8 cellular contexts compared by ENCODE assay signal in the genomic region with DNA sequence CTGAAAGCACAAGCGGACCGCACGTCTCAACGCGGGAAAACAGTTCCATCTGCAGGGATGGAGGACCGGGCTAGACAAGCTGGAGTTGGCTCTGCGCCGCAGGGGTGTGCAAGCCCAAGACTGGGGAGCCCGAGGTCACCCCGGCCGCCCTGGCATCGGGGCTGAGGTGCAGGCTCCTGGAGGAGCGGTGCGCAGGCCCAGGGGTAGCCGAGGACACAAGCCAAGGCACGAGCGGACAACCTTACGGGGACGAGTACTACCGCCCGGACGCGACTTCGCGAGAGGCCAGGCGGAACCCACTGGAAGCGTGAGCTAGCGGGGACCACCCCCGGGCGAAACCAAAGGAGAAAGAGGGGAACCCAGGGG. TPM values are rescaled to one million over a fixed set of nuclear protein-coding genes. Genes with fewer than 3 reads are reported as not detected.
DNase-seq lines count a peak whose midpoint lies in the region; FAIRE-seq and TF ChIP-seq lines count a peak whose summit lies in the region.
"Not testable (repeated sequence)": the region's sequence is repeated elsewhere in the genome, so short reads cannot be mapped to it uniquely, and the experiment has no call there.

No MANE protein-coding gene starts in this region.

- H3K9ac ChIP-seq in KMS-11 (peak overlapping the region; percentile 63; the same call in 1 of the 2 replicates), iPS-15b (ENCODE audit: low read depth, low read length) (peak overlapping the region; percentile 85), parathyroid adenoma (peak overlapping the region; percentile 56)

- peaks cover 8 to 13% of the 10 kb centered on the region in 2 experiments; a peak in 2 of 3 replicates for H3K36me3 ChIP-seq in HEK293 (ENCODE audit: control insufficient read depth in 2 of 2, insufficient read depth in 1 of 2, low read length in 2 of 2)
- not testable (repeated sequence) for H3K36me3 ChIP-seq in KMS-11 (ENCODE audit: insufficient read depth); iPS-15b (ENCODE audit: control insufficient read depth, insufficient read depth, low read length); parathyroid adenoma (ENCODE audit: control insufficient read depth, insufficient read depth, low read length); urinary bladder (ENCODE audit: insufficient read depth)

- POLR2A ChIA-PET in HEK293 (lab: Yijun Ruan, JAX), result interaction anchor here (0.6 kb wide), 1 partner anchor 618 kb away, joined by 3 read pairs; a partner anchor contains a TSS

- not testable (repeated sequence) for TF ChIP-seq CTCF in HEK293 (tag by site-specific recombination; IDR thresholded peaks at IDR 0.05); KMS-11 (conservative IDR thresholded peaks at IDR 0.05; ENCODE audit: low read depth, low read length); parathyroid adenoma (IDR thresholded peaks at IDR 0.05)

- H4K20me1 ChIP-seq in KMS-11 (ENCODE audit: insufficient read depth), result not testable (repeated sequence)

- H3K79me2 ChIP-seq in KMS-11 (ENCODE audit: insufficient read depth, low read depth), result peaks cover 22% of the 10 kb centered on the region; the same call in 1 of the 2 replicates
- H3K79me2 ChIP-seq in parathyroid adenoma, result not testable (repeated sequence)

- H2AFZ ChIP-seq in KMS-11 (ENCODE audit: low read depth), result peak overlapping the region; percentile 71
- H2AFZ ChIP-seq in parathyroid adenoma, result peak overlapping the region; percentile 88

- H3K4me2 ChIP-seq in KMS-11 (peak overlapping the region; percentile 71), parathyroid adenoma (ENCODE audit: low read length) (peak overlapping the region; percentile 87)

- not testable (repeated sequence) for TF ChIP-seq POLR2A in GM12892 (IDR thresholded peaks at IDR 0.05; ENCODE audit: low read depth, low read length)

- H3K27ac ChIP-seq in HEK293 (ENCODE audit: extremely low read depth, low read depth, low read length), result peak overlapping the region; percentile 69; the same call in 1 of the 2 replicates
- not testable (repeated sequence) for H3K27ac ChIP-seq in KMS-11
- peak overlapping the region; percentile 65 for H3K27ac ChIP-seq in parathyroid adenoma
- H3K27ac ChIP-seq in urinary bladder (ENCODE audit: low read depth), result peak overlapping the region; percentile 35

- not testable (repeated sequence) for DNase-seq in GM12892 (ENCODE audit: insufficient read length)
- DNase-seq in activated CD4-positive, CD25-positive, alpha-beta regulatory T cell treated with anti-CD3 and anti-CD28 coated beads, Interleukin-2, amount 50 U/mL, for 16 hours (ENCODE audit: low read depth, low spot score), result peak; percentile 3
- DNase-seq in cerebellar cortex (ENCODE audit: low spot score), result peak; percentile 25

- CTCF ChIA-PET in HEK293 (lab: Yijun Ruan, JAX), result not testable (repeated sequence)

- H3K27me3 ChIP-seq in KMS-11 (ENCODE audit: insufficient read depth, low read depth); iPS-15b (ENCODE audit: control insufficient read depth, insufficient read depth, low read length); parathyroid adenoma (ENCODE audit: control insufficient read depth, insufficient read depth, low read length): not testable (repeated sequence)

- peak; percentile 21 for FAIRE-seq in GM12892 (lab: Jason Lieb, UNC)

- H3K4me3 ChIP-seq in HEK293 (ENCODE audit: low read depth, low read length), result peak overlapping the region; percentile 73
- H3K4me3 ChIP-seq in KMS-11 (IDR thresholded peaks at IDR 0.05; ENCODE audit: insufficient read depth, low read depth, low read length), result not testable (repeated sequence)
- H3K4me3 ChIP-seq in iPS-15b (ENCODE audit: low read depth, low read length), result peak overlapping the region; percentile 96
- H3K4me3 ChIP-seq in parathyroid adenoma (ENCODE audit: low read depth, low read length), result peak overlapping the region; percentile 83
- H3K4me3 ChIP-seq in urinary bladder (ENCODE audit: low read depth, low read length), result peak overlapping the region; percentile 85

- under 1% methylated on average over 26 of the region's 30 CpGs for WGBS in urinary bladder

- H3K4me1 ChIP-seq in HEK293 (ENCODE audit: control insufficient read depth, insufficient read depth, low read length); KMS-11 (ENCODE audit: low read depth, poor library complexity, severe bottlenecking); iPS-15b (ENCODE audit: control insufficient read depth, insufficient read depth, low read length); parathyroid adenoma; urinary bladder (ENCODE audit: insufficient read depth): not testable (repeated sequence)

- H3K9me3 ChIP-seq in HEK293 (ENCODE audit: control insufficient read depth, insufficient read depth, low read depth, low read length); iPS-15b (ENCODE audit: control insufficient read depth, insufficient read depth, low read length); parathyroid adenoma (ENCODE audit: control insufficient read depth, low read length): not testable (repeated sequence)

TF ChIP-seq in HEK293, 187 proteins besides CTCF, POLR2A, EP300 and RAD21 (continues in another document):
- TF ChIP-seq ZNF335 (tag by site-specific recombination; conservative IDR thresholded peaks at IDR 0.05), result peak; percentile 58; the same call in 1 of the 2 replicates
- TF ChIP-seq, protein P1, sequence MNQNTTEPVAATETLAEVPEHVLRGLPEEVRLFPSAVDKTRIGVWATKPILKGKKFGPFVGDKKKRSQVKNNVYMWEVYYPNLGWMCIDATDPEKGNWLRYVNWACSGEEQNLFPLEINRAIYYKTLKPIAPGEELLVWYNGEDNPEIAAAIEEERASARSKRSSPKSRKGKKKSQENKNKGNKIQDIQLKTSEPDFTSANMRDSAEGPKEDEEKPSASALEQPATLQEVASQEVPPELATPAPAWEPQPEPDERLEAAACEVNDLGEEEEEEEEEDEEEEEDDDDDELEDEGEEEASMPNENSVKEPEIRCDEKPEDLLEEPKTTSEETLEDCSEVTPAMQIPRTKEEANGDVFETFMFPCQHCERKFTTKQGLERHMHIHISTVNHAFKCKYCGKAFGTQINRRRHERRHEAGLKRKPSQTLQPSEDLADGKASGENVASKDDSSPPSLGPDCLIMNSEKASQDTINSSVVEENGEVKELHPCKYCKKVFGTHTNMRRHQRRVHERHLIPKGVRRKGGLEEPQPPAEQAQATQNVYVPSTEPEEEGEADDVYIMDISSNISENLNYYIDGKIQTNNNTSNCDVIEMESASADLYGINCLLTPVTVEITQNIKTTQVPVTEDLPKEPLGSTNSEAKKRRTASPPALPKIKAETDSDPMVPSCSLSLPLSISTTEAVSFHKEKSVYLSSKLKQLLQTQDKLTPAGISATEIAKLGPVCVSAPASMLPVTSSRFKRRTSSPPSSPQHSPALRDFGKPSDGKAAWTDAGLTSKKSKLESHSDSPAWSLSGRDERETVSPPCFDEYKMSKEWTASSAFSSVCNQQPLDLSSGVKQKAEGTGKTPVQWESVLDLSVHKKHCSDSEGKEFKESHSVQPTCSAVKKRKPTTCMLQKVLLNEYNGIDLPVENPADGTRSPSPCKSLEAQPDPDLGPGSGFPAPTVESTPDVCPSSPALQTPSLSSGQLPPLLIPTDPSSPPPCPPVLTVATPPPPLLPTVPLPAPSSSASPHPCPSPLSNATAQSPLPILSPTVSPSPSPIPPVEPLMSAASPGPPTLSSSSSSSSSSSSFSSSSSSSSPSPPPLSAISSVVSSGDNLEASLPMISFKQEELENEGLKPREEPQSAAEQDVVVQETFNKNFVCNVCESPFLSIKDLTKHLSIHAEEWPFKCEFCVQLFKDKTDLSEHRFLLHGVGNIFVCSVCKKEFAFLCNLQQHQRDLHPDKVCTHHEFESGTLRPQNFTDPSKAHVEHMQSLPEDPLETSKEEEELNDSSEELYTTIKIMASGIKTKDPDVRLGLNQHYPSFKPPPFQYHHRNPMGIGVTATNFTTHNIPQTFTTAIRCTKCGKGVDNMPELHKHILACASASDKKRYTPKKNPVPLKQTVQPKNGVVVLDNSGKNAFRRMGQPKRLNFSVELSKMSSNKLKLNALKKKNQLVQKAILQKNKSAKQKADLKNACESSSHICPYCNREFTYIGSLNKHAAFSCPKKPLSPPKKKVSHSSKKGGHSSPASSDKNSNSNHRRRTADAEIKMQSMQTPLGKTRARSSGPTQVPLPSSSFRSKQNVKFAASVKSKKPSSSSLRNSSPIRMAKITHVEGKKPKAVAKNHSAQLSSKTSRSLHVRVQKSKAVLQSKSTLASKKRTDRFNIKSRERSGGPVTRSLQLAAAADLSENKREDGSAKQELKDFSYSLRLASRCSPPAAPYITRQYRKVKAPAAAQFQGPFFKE (tag by site-specific recombination; IDR thresholded peaks at IDR 0.05; ENCODE audit: borderline replicate concordance), result 0 out of 2 replicates have a peak, but pooled peaks have one; percentile 26

RNA-seq across cellular contexts. Expression of a gene that starts 8.5 kb away (rescaled TPM):
- 0.64 TPM for polyA plus RNA-seq in GM12892 (2012; ENCODE audit: missing spikeins)
- total RNA-seq in urinary bladder, result 4.9 TPM
- 6.4 TPM for polyA plus RNA-seq in urinary bladder

RNA-seq across cellular contexts. Expression of a gene that starts 53.7 kb away (rescaled TPM):
- not detected for polyA plus RNA-seq in GM12892 (2012; ENCODE audit: missing spikeins)
- not detected for total RNA-seq in urinary bladder
- polyA plus RNA-seq in urinary bladder, result 0.29 TPM
